Comparison of ENCODE assay signal across 8 cellular contexts in genomic region chr4:102759835-102760644, GRCh38. TPM values are rescaled to one million over a fixed set of nuclear protein-coding genes. Genes with fewer than 3 reads are reported as not detected.
DNase-seq lines count a peak whose midpoint lies in the region; ATAC-seq lines count a peak whose summit lies in the region.

No MANE protein-coding gene starts in this region.

- H3K9me3 ChIP-seq in BLaER1 (peaks cover 11% of the 10 kb centered on the region; the same call in 1 of the 2 replicates), trophoblast cell (ENCODE audit: insufficient read depth, low read depth, low read length) (no peaks in the 10 kb centered on the region)

- no peaks in the 10 kb centered on the region for H3K9me3 Mint-ChIP-seq in activated naive CD8-positive, alpha-beta T cell treated with anti-CD3 and anti-CD28 coated beads, Interleukin-2, amount 50 U/mL, for 24 hours

- peak overlapping the region; percentile 19 for H2BK120ac ChIP-seq in trophoblast cell (ENCODE audit: insufficient read depth, low read length, poor library complexity)

- peaks cover 32% of the 10 kb centered on the region for H4K20me1 ChIP-seq in BLaER1

- DNase-seq in NCI-H748 treated with DMSO at 0.1 percent for 48 hours (lab: John Stamatoyannopoulos, UW), result peak; percentile 16
- DNase-seq in activated naive CD8-positive, alpha-beta T cell treated with anti-CD3 and anti-CD28 coated beads, Interleukin-2, amount 50 U/mL, for 24 hours, result no peak
- DNase-seq in left cardiac atrium, result no peak
- peak; percentile 53 to 59 for DNase-seq in trophoblast cell
- DNase-seq in NCI-H1436 treated with DMSO at 0.1 percent for 48 hours (lab: John Stamatoyannopoulos, UW), result no peak

- H3K9ac ChIP-seq in BLaER1 (peak overlapping the region; percentile 83), trophoblast cell (ENCODE audit: low read length) (peak overlapping the region; percentile 82)

- peaks cover 21% of the 10 kb centered on the region for H3K79me2 ChIP-seq in trophoblast cell (ENCODE audit: control insufficient read depth, insufficient read depth, low read length, poor library complexity)

- peak overlapping the region; percentile 92 for H3K4me3 Mint-ChIP-seq in activated naive CD8-positive, alpha-beta T cell treated with anti-CD3 and anti-CD28 coated beads, Interleukin-2, amount 50 U/mL, for 24 hours

- peak overlapping the region; percentile 32 for H2BK5ac ChIP-seq in trophoblast cell (ENCODE audit: low read depth, low read length, poor library complexity)

- H2AFZ ChIP-seq in trophoblast cell (ENCODE audit: insufficient read depth, low read length, poor library complexity), result peak overlapping the region; percentile 64

- H4K12ac ChIP-seq in trophoblast cell (ENCODE audit: low read depth, low read length), result no peak overlapping the region

- H3K36me3 Mint-ChIP-seq in activated naive CD8-positive, alpha-beta T cell treated with anti-CD3 and anti-CD28 coated beads, Interleukin-2, amount 50 U/mL, for 24 hours (ENCODE audit: low read depth), result peaks cover 8% of the 10 kb centered on the region

- peak overlapping the region; percentile 92 for H3K4ac ChIP-seq in trophoblast cell (ENCODE audit: low read depth, low read length)

- H3K36me3 ChIP-seq in BLaER1, result no peaks in the 10 kb centered on the region; the same call in 1 of the 2 replicates
- no peaks in the 10 kb centered on the region for H3K36me3 ChIP-seq in trophoblast cell (ENCODE audit: control insufficient read depth in 1 of 2, insufficient read depth in 2 of 2, low read length in 2 of 2)

- H3K23ac ChIP-seq in trophoblast cell (ENCODE audit: low read length), result no peak overlapping the region

- peak overlapping the region; percentile 94 for H3K14ac ChIP-seq in trophoblast cell (ENCODE audit: low read length)

- H3K18ac ChIP-seq in trophoblast cell (ENCODE audit: low read length), result peak overlapping the region; percentile 85

- H3K27ac Mint-ChIP-seq in activated naive CD8-positive, alpha-beta T cell treated with anti-CD3 and anti-CD28 coated beads, Interleukin-2, amount 50 U/mL, for 24 hours, result peak overlapping the region; percentile 83

- no CpG with 5 or more reads among the region's 25 CpGs for WGBS in trophoblast cell (ENCODE audit: extremely low coverage, insufficient coverage, insufficient read length)

- H3K27me3 Mint-ChIP-seq in activated naive CD8-positive, alpha-beta T cell treated with anti-CD3 and anti-CD28 coated beads, Interleukin-2, amount 50 U/mL, for 24 hours, result peaks cover 2% of the 10 kb centered on the region

- peak overlapping the region; percentile 47 for H2AK5ac ChIP-seq in trophoblast cell (ENCODE audit: low read length)

- H2BK12ac ChIP-seq in trophoblast cell (ENCODE audit: low read length), result peak overlapping the region; percentile 23

- H3K4me1 Mint-ChIP-seq in activated naive CD8-positive, alpha-beta T cell treated with anti-CD3 and anti-CD28 coated beads, Interleukin-2, amount 50 U/mL, for 24 hours, result peaks cover 35% of the 10 kb centered on the region

- intact Hi-C loops in left cardiac atrium (cut with DNase I), result no loop called here

- H4K8ac ChIP-seq in trophoblast cell (ENCODE audit: low read depth, low read length), result peak overlapping the region; percentile 74

- H3K4me3 ChIP-seq in BLaER1 (peak overlapping the region; percentile 85), trophoblast cell (ENCODE audit: low read depth, low read length) (peak overlapping the region; percentile 88)

- H3K27ac ChIP-seq in BLaER1 (peak overlapping the region; percentile 75), trophoblast cell (ENCODE audit: low read depth, low read length) (peak overlapping the region; percentile 50)

- H3K4me1 ChIP-seq in BLaER1 (peaks cover 18% of the 10 kb centered on the region), trophoblast cell (ENCODE audit: control insufficient read depth in 1 of 2, insufficient read depth in 2 of 2, low read length in 2 of 2) (peaks cover 4 to 7% of the 10 kb centered on the region in 2 experiments)

- ATAC-seq in GM18520 (IDR thresholded peaks at IDR 0.05; ENCODE audit: unreplicated experiment) (peak; percentile 35), HG02970 (IDR thresholded peaks at IDR 0.05; ENCODE audit: low FRiP score, unreplicated experiment) (peak; percentile 48), left cardiac atrium (peak; percentile 41 to 74)
- ATAC-seq in activated naive CD8-positive, alpha-beta T cell treated with anti-CD3 and anti-CD28 coated beads, Interleukin-2, amount 50 U/mL, for 24 hours, result peak; percentile 49

- peaks cover 15% of the 10 kb centered on the region for H3K79me1 ChIP-seq in trophoblast cell (ENCODE audit: low read length)

- peak overlapping the region; percentile 60 for H4K91ac ChIP-seq in trophoblast cell (ENCODE audit: low read depth, low read length)

- H3K27me3 ChIP-seq in BLaER1, result peaks cover 11% of the 10 kb centered on the region; the same call in 1 of the 2 replicates
- no peaks in the 10 kb centered on the region for H3K27me3 ChIP-seq in trophoblast cell (ENCODE audit: insufficient read depth, low read length)

- H3K4me2 ChIP-seq in BLaER1 (peak overlapping the region; percentile 91), trophoblast cell (ENCODE audit: low read length) (peak overlapping the region; percentile 63)

RNA-seq across cellular contexts. Expression of gene MANBA, which starts 0.7 kb away (rescaled TPM):
- 10 to 100 TPM; 22.2 to 26.8 TPM for total RNA-seq in left cardiac atrium
- 113 and 115 TPM in 2 replicates for polyA plus RNA-seq in trophoblast cell (2013)

Comparison
In these comparisons a context has a peak if more than half of its experiments do, and no peak if none do; other contexts are left out.
1. DNase-seq: peak in NCI-H748 treated with DMSO at 0.1 percent for 48 hours (single experiment) and trophoblast cell (2 of 2); none in activated naive CD8-positive, alpha-beta T cell treated with anti-CD3 and anti-CD28 coated beads, Interleukin-2, amount 50 U/mL, for 24 hours (single experiment), left cardiac atrium (single experiment) and NCI-H1436 treated with DMSO at 0.1 percent for 48 hours (single experiment).
2. Peak in every context shown above with its lines, with median percentiles within 50 percentile points of each other: ATAC-seq.